ENCODE assay signal across 15 cellular contexts in the genomic region with DNA sequence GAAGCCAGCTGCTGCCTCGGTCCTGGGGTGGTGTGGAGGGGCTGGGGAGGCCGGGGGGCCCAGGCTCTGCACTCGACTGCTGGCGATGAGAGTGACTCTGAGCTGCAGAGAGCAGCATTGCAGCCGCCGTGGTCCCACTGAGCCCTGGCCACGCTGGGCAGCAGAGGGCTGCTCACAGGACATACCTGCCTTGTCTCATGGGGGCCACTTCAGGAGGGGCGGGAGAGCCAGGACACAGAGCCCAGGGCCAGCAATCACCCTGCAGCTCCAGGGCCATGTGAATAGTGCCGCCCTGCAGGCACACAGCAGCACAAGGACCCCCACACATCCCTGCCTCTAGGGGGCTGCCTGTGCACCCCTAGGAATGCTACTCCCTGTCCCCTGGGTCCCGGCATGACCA.
"Had no signal": no experiment of that assay in that cellular context is flagged by ENCODE, and none has a peak within 500 bp of the region (broad histone marks: within the 10 kb centered on the region; RNA-seq: fewer than 3 reads in every experiment).

No MANE protein-coding gene starts in this region.

- H3K4me3 ChIP-seq: breast epithelium, hepatocyte, left lung, prostate gland, transverse colon had no signal

- H3K4me2 ChIP-seq: hepatocyte had no signal

- H3K27me3 Mint-ChIP-seq: activated naive CD8-positive, alpha-beta T cell treated with anti-CD3 and anti-CD28 coated beads, Interleukin-2, amount 50 U/mL, for 24 hours; T-helper 17 cell had no signal

- H3K9me3 ChIP-seq: breast epithelium, left lung, prostate gland, transverse colon had no signal

- H3K9me3 Mint-ChIP-seq: activated naive CD4-positive, alpha-beta T cell treated with anti-CD3 and anti-CD28 coated beads for 36 hours; activated naive CD8-positive, alpha-beta T cell treated with anti-CD3 and anti-CD28 coated beads, Interleukin-2, amount 50 U/mL, for 24 hours; activated T-helper 2 cell treated with anti-CD3 and anti-CD28 coated beads, Interferon-gamma antibody, Interleukin-2, Interleukin-4, amounts not matched to agents 10 μg/mL and 5 μg/mL and 100 μg/mL, durations not matched to agents 14 hours and 24 hours and 36 hours; nephron had no signal

- H3K79me2 ChIP-seq: hepatocyte had no signal

- H2AFZ ChIP-seq: hepatocyte had no signal

- H3K27ac Mint-ChIP-seq: activated naive CD4-positive, alpha-beta T cell treated with anti-CD3 and anti-CD28 coated beads for 36 hours; activated naive CD8-positive, alpha-beta T cell treated with anti-CD3 and anti-CD28 coated beads, Interleukin-2, amount 50 U/mL, for 24 hours; activated T-helper 2 cell treated with anti-CD3 and anti-CD28 coated beads, Interferon-gamma antibody, Interleukin-2, Interleukin-4, amounts not matched to agents 10 μg/mL and 5 μg/mL and 100 μg/mL, durations not matched to agents 14 hours and 24 hours and 36 hours; nephron had no signal

- H3K4me1 Mint-ChIP-seq: activated naive CD8-positive, alpha-beta T cell treated with anti-CD3 and anti-CD28 coated beads, Interleukin-2, amount 50 U/mL, for 24 hours had no signal

- H3K36me3 ChIP-seq: breast epithelium, prostate gland, transverse colon had no signal

- DNase-seq: activated naive CD4-positive, alpha-beta T cell treated with anti-CD3 and anti-CD28 coated beads for 36 hours; activated naive CD8-positive, alpha-beta T cell treated with anti-CD3 and anti-CD28 coated beads, Interleukin-2, amount 50 U/mL, for 24 hours; activated T-cell treated with anti-CD3 and anti-CD28 coated beads for 4 hours; islet precursor cell; mesenchymal stem cell; stimulated activated naive CD8-positive, alpha-beta T cell treated with anti-CD3 and anti-CD28 coated beads, Interleukin-15, Interleukin-2, amounts not matched to agents 100 U/mL and 50 U/mL, for 24 hours; T-helper 17 cell; transverse colon had no signal

- H3K27ac ChIP-seq: hepatocyte, prostate gland had no signal

- H3K27me3 ChIP-seq: breast epithelium, hepatocyte, left lung, transverse colon had no signal

- H3K4me3 Mint-ChIP-seq: activated naive CD4-positive, alpha-beta T cell treated with anti-CD3 and anti-CD28 coated beads for 36 hours; activated naive CD8-positive, alpha-beta T cell treated with anti-CD3 and anti-CD28 coated beads, Interleukin-2, amount 50 U/mL, for 24 hours; nephron; T-helper 17 cell had no signal

- ATAC-seq: activated CD4-positive, CD25-positive, alpha-beta regulatory T cell treated with anti-CD3 and anti-CD28 coated beads, Interleukin-2, amount 50 U/mL, for 24 hours; activated naive CD8-positive, alpha-beta T cell treated with anti-CD3 and anti-CD28 coated beads, Interleukin-2, amount 50 U/mL, for 24 hours; left lung; stimulated activated naive CD8-positive, alpha-beta T cell treated with anti-CD3 and anti-CD28 coated beads, Interleukin-15, Interleukin-2, amounts not matched to agents 100 U/mL and 50 U/mL, for 24 hours; T-helper 17 cell had no signal

- H3K4me1 ChIP-seq: breast epithelium, prostate gland had no signal
